ENCODE assay signal across 14 cellular contexts in genomic region chr6:107821591-107821990, GRCh38. TPM values are rescaled to one million over a fixed set of nuclear protein-coding genes. Genes with fewer than 3 reads are reported as not detected.
A peak's percentile ranks its signal among the peaks of the same experiment; 100 is the strongest.
DNase-seq lines count a peak whose midpoint lies in the region; ATAC-seq and TF ChIP-seq lines count a peak whose summit lies in the region.
"Had no signal": no experiment of that assay in that cellular context is flagged by ENCODE, and none has a peak within 500 bp of the region (broad histone marks: within the 10 kb centered on the region; RNA-seq: fewer than 3 reads in every experiment).

No MANE protein-coding gene starts in this region.

- no peaks in the 10 kb centered on the region for H3K9me3 Mint-ChIP-seq in T-helper 2 cell treated with Interferon-gamma antibody and Interleukin-4, amounts not matched to agents 5 μg/mL and 100 μg/mL, for 36 hours
- H3K9me3 Mint-ChIP-seq in activated naive CD8-positive, alpha-beta T cell treated with anti-CD3 and anti-CD28 coated beads, Interleukin-2, amount 10 ng/mL, durations not matched to agents 7 days and 5 days = no peaks in the 10 kb centered on the region
- H3K9me3 Mint-ChIP-seq in endothelial cell (ENCODE audit: unreplicated experiment) = no peaks in the 10 kb centered on the region
- H3K9me3 Mint-ChIP-seq: dendritic cell treated with granulocyte-macrophage colony-stimulating factor and Interleukin-4, amounts not matched to agents 40 ng/mL and 50 ng/mL, for 4 days had no signal

- H3K9me2 ChIP-seq in neural cell (ENCODE audit: insufficient read depth, low read length) = no peaks in the 10 kb centered on the region

- TF ChIP-seq RAD21 in neural cell (conservative IDR thresholded peaks at IDR 0.05) = no peak

- peak overlapping the region; percentile 54 for H3K4me2 ChIP-seq in neural cell (ENCODE audit: low read length)

- peaks cover 65% of the 10 kb centered on the region for H3K4me1 Mint-ChIP-seq in T-helper 2 cell treated with Interferon-gamma antibody and Interleukin-4, amounts not matched to agents 5 μg/mL and 100 μg/mL, for 36 hours (ENCODE audit: low read depth)
- H3K4me1 Mint-ChIP-seq in activated naive CD8-positive, alpha-beta T cell treated with anti-CD3 and anti-CD28 coated beads, Interleukin-2, amount 10 ng/mL, durations not matched to agents 7 days and 5 days = peaks cover 70% of the 10 kb centered on the region
- H3K4me1 Mint-ChIP-seq in endothelial cell (ENCODE audit: unreplicated experiment) = peaks cover 2% of the 10 kb centered on the region

- peak overlapping the region; percentile 72 for H3K4me3 ChIP-seq in neural cell (ENCODE audit: low read length)
- H3K4me3 ChIP-seq: lung, ovary, testis had no signal

- ATAC-seq in activated naive CD8-positive, alpha-beta T cell treated with anti-CD3 and anti-CD28 coated beads, Interleukin-2, amount 10 ng/mL, durations not matched to agents 7 days and 5 days (ENCODE audit: low read depth) = no peak
- no peak for ATAC-seq in HG02678 (IDR thresholded peaks at IDR 0.05; ENCODE audit: unreplicated experiment)
- ATAC-seq in omental fat pad (ENCODE audit: low FRiP score) = no peak

- peaks cover 7% of the 10 kb centered on the region for H3F3A ChIP-seq in neural cell (ENCODE audit: insufficient read depth, low read length, poor library complexity, severe bottlenecking)

- no peak for TF ChIP-seq EP300 in neural cell (conservative IDR thresholded peaks at IDR 0.05; ENCODE audit: poor library complexity, severe bottlenecking)

- no peaks in the 10 kb centered on the region for H3K27me3 Mint-ChIP-seq in T-helper 2 cell treated with Interferon-gamma antibody and Interleukin-4, amounts not matched to agents 5 μg/mL and 100 μg/mL, for 36 hours (ENCODE audit: low read depth)
- no peaks in the 10 kb centered on the region for H3K27me3 Mint-ChIP-seq in activated naive CD8-positive, alpha-beta T cell treated with anti-CD3 and anti-CD28 coated beads, Interleukin-2, amount 10 ng/mL, durations not matched to agents 7 days and 5 days
- peaks cover 1% of the 10 kb centered on the region for H3K27me3 Mint-ChIP-seq in endothelial cell (ENCODE audit: unreplicated experiment)

- H3K27ac ChIP-seq in KOPT-K1 (ENCODE audit: low read depth, low read length, poor library complexity, severe bottlenecking) (peak overlapping the region; percentile 63), neural cell (ENCODE audit: low read length) (peak overlapping the region; percentile 90)
- H3K27ac ChIP-seq: testis had no signal

- H3K79me2 ChIP-seq in neural cell (replicated peaks; ENCODE audit: insufficient read depth, low read length) = peaks cover 38% of the 10 kb centered on the region

- TF ChIP-seq CTCF in neural cell (IDR thresholded peaks at IDR 0.05; ENCODE audit: poor library complexity, severe bottlenecking) (no peak), endothelial cell (IDR thresholded peaks at IDR 0.05; ENCODE audit: unreplicated experiment) (no peak), omental fat pad (IDR thresholded peaks at IDR 0.05) (no peak)

- H3K36me3 Mint-ChIP-seq in T-helper 2 cell treated with Interferon-gamma antibody and Interleukin-4, amounts not matched to agents 5 μg/mL and 100 μg/mL, for 36 hours (ENCODE audit: low read depth) = peaks cover 2% of the 10 kb centered on the region
- H3K36me3 Mint-ChIP-seq in activated naive CD8-positive, alpha-beta T cell treated with anti-CD3 and anti-CD28 coated beads, Interleukin-2, amount 10 ng/mL, durations not matched to agents 7 days and 5 days = peaks cover 15% of the 10 kb centered on the region
- H3K36me3 Mint-ChIP-seq in endothelial cell (ENCODE audit: low read depth, unreplicated experiment) = no peaks in the 10 kb centered on the region

- no peaks in the 10 kb centered on the region for H3K27me3 ChIP-seq in neural cell (ENCODE audit: insufficient read depth, low read depth, low read length)
- H3K27me3 ChIP-seq: ovary, testis had no signal

- H3K27ac Mint-ChIP-seq in T-helper 2 cell treated with Interferon-gamma antibody and Interleukin-4, amounts not matched to agents 5 μg/mL and 100 μg/mL, for 36 hours = peak overlapping the region; percentile 99
- peak overlapping the region; percentile 92 for H3K27ac Mint-ChIP-seq in activated naive CD8-positive, alpha-beta T cell treated with anti-CD3 and anti-CD28 coated beads, Interleukin-2, amount 10 ng/mL, durations not matched to agents 7 days and 5 days
- no peak overlapping the region for H3K27ac Mint-ChIP-seq in endothelial cell (ENCODE audit: unreplicated experiment)
- H3K27ac Mint-ChIP-seq: dendritic cell treated with granulocyte-macrophage colony-stimulating factor and Interleukin-4, amounts not matched to agents 40 ng/mL and 50 ng/mL, for 4 days had no signal

- peak overlapping the region; percentile 93 for H3K4me3 Mint-ChIP-seq in T-helper 2 cell treated with Interferon-gamma antibody and Interleukin-4, amounts not matched to agents 5 μg/mL and 100 μg/mL, for 36 hours
- peak overlapping the region; percentile 81 for H3K4me3 Mint-ChIP-seq in activated naive CD8-positive, alpha-beta T cell treated with anti-CD3 and anti-CD28 coated beads, Interleukin-2, amount 10 ng/mL, durations not matched to agents 7 days and 5 days
- H3K4me3 Mint-ChIP-seq in endothelial cell (ENCODE audit: unreplicated experiment) = no peak overlapping the region

- POLR2A ChIA-PET in activated naive CD8-positive, alpha-beta T cell treated with anti-CD3 and anti-CD28 coated beads, Interleukin-2, amount 10 ng/mL, durations not matched to agents 7 days and 5 days (lab: Charles Lee) = interaction anchor here (0.7 to 8.1 kb wide), 9 partner anchors 11 to 164 kb away, joined by 5 to 86 read pairs (median 39); no protein-coding TSS in a partner anchor

- H3K9ac ChIP-seq in neural cell (ENCODE audit: low read length) = no peak overlapping the region

- H2AFZ ChIP-seq in neural cell (ENCODE audit: low read depth, low read length) = no peak overlapping the region

- H3K9me3 ChIP-seq in KOPT-K1 (ENCODE audit: insufficient read depth, low read length, poor library complexity, severe bottlenecking) = no peaks in the 10 kb centered on the region
- H3K9me3 ChIP-seq in neural cell (ENCODE audit: low read length) = no peaks in the 10 kb centered on the region
- H3K9me3 ChIP-seq: ovary, testis had no signal

- H3K36me3 ChIP-seq in KOPT-K1 (ENCODE audit: insufficient read depth, low read length) (no peaks in the 10 kb centered on the region), neural cell (ENCODE audit: insufficient read depth, low read length) (no peaks in the 10 kb centered on the region)
- H3K36me3 ChIP-seq: ovary had no signal

- H4K20me1 ChIP-seq in neural cell (ENCODE audit: insufficient read depth) = no peaks in the 10 kb centered on the region

- no peak for DNase-seq in T-helper 2 cell treated with Interferon-gamma antibody and Interleukin-4, amounts not matched to agents 5 μg/mL and 100 μg/mL, for 36 hours (ENCODE audit: low spot score)
- DNase-seq in T-helper 2 cell (no peak), endothelial cell (ENCODE audit: low spot score) (no peak), omental fat pad (ENCODE audit: low spot score) (no peak)
- peak; percentile 40 for DNase-seq in activated naive CD8-positive, alpha-beta T cell treated with anti-CD3 and anti-CD28 coated beads, Interleukin-2, amount 10 ng/mL, durations not matched to agents 7 days and 5 days
- DNase-seq: aorta, KBM-7, testis had no signal

TF ChIP-seq in neural cell, 6 proteins besides CTCF, POLR2A, EP300 and RAD21:
- TF ChIP-seq POLR2AphosphoS5 (IDR thresholded peaks at IDR 0.05) (no peak), SMC3 (conservative IDR thresholded peaks at IDR 0.05; ENCODE audit: poor library complexity) (no peak), TAF1 (IDR thresholded peaks at IDR 0.05; ENCODE audit: low read depth) (no peak), MXI1 (conservative IDR thresholded peaks at IDR 0.05; ENCODE audit: poor library complexity, severe bottlenecking) (no peak), EZH2 (IDR thresholded peaks at IDR 0.05; ENCODE audit: borderline replicate concordance, insufficient read depth, low read length, poor library complexity, severe bottlenecking) (no peak), REST (IDR thresholded peaks at IDR 0.05; ENCODE audit: borderline replicate concordance) (no peak)

RNA-seq across cellular contexts. Expression of gene SCML4, which starts 2.5 kb away (rescaled TPM):
- 10 to 100 TPM; 62.6 to 68.7 TPM for total RNA-seq in activated naive CD8-positive, alpha-beta T cell treated with anti-CD3 and anti-CD28 coated beads, Interleukin-2, amount 10 ng/mL, durations not matched to agents 7 days and 5 days
- 13.7 and 14.9 TPM in 2 replicates for polyA plus RNA-seq in neural cell
- polyA minus RNA-seq in neural cell = 41.6 and 42.9 TPM in 2 replicates
- not detected for total RNA-seq in endothelial cell (ENCODE audit: unreplicated experiment)
- 1 to 10 TPM; 1.4 to 3.3 (median 2.2) TPM for total RNA-seq in omental fat pad

Comparison
In these comparisons a context has a peak if more than half of its experiments do, and no peak if none do; other contexts are left out.
1. RNA of gene SCML4, which starts 2.5 kb away (total RNA-seq): 62.6 to 68.7 TPM in activated naive CD8-positive, alpha-beta T cell treated with anti-CD3 and anti-CD28 coated beads, Interleukin-2, amount 10 ng/mL, durations not matched to agents 7 days and 5 days; 1.4 to 3.3 TPM in omental fat pad and not detected in endothelial cell (single experiment); every median in the first group is over 10 times any median in the second.